Comparison of ENCODE assay signal across 12 cellular contexts in genomic region chr11:117201906-117202305, GRCh38. TPM values are rescaled to one million over a fixed set of nuclear protein-coding genes. Genes with fewer than 3 reads are reported as not detected.
DNase-seq lines count a peak whose midpoint lies in the region; FAIRE-seq and TF ChIP-seq lines count a peak whose summit lies in the region.
"Had no signal": no experiment of that assay in that cellular context is flagged by ENCODE, and none has a peak within 500 bp of the region (broad histone marks: within the 10 kb centered on the region; RNA-seq: fewer than 3 reads in every experiment).

No MANE protein-coding gene starts in this region.

- H3K27me3 Mint-ChIP-seq in IgD-negative memory B cell = no peaks in the 10 kb centered on the region
- H3K27me3 Mint-ChIP-seq: activated CD8-positive, alpha-beta memory T cell treated with anti-CD3 and anti-CD28 coated beads, Interleukin-2, amount 10 ng/mL, durations not matched to agents 7 days and 5 days; CD8-positive, alpha-beta memory T cell; stimulated activated naive CD8-positive, alpha-beta T cell treated with anti-CD3 and anti-CD28 coated beads, Interleukin-15, Interleukin-2, amounts not matched to agents 100 ng/mL and 50 ng/mL, for 24 hours had no signal

- no peaks in the 10 kb centered on the region for H3K27me3 ChIP-seq in ACC112 (ENCODE audit: insufficient read depth, low read length)
- H3K27me3 ChIP-seq in prostate gland (replicated peaks; ENCODE audit: insufficient read depth) = no peaks in the 10 kb centered on the region

- H3K27ac ChIP-seq in ACC112 (ENCODE audit: low read depth, low read length) (peak overlapping the region; percentile 80), prostate gland (peak overlapping the region; percentile 82 to 83)

- peak overlapping the region; percentile 74 for H3K4me3 ChIP-seq in ACC112 (ENCODE audit: low read depth, low read length)
- peak overlapping the region; percentile 67 for H3K4me3 ChIP-seq in fibroblast of pulmonary artery (replicated peaks; ENCODE audit: low read depth, low read length)
- peak overlapping the region; percentile 34 to 36 for H3K4me3 ChIP-seq in prostate gland

- peaks cover 43% of the 10 kb centered on the region for H3K4me1 ChIP-seq in ACC112 (ENCODE audit: control insufficient read depth, insufficient read depth, low read length, unreplicated experiment)
- H3K4me1 ChIP-seq in prostate gland (replicated peaks) = peaks cover 10% of the 10 kb centered on the region

- H3K4me3 Mint-ChIP-seq in IgD-negative memory B cell = no peak overlapping the region
- H3K4me3 Mint-ChIP-seq: activated CD8-positive, alpha-beta memory T cell treated with anti-CD3 and anti-CD28 coated beads, Interleukin-2, amount 10 ng/mL, durations not matched to agents 7 days and 5 days; CD8-positive, alpha-beta memory T cell; mesothelial cell of epicardium; stimulated activated naive CD8-positive, alpha-beta T cell treated with anti-CD3 and anti-CD28 coated beads, Interleukin-15, Interleukin-2, amounts not matched to agents 100 ng/mL and 50 ng/mL, for 24 hours had no signal

- peaks cover 38% of the 10 kb centered on the region for H3K79me2 ChIP-seq in ACC112 (ENCODE audit: control insufficient read depth, insufficient read depth, low read length, unreplicated experiment)

- H3K9me3 ChIP-seq in prostate gland = no peaks in the 10 kb centered on the region

- WGBS in prostate gland = 81% methylated on average over 6 of the region's 6 CpGs

- intact Hi-C loops in prostate gland (cut with DNase I) = no loop called here

- H3K36me3 ChIP-seq in ACC112 (ENCODE audit: insufficient read depth, low read length) (peaks cover 14% of the 10 kb centered on the region; the same call in 1 of the 2 replicates), prostate gland (peaks cover 3 to 10% of the 10 kb centered on the region in 2 donors)

- no peaks in the 10 kb centered on the region for H3K36me3 Mint-ChIP-seq in IgD-negative memory B cell

- DNase-seq in fibroblast of pulmonary artery (ENCODE audit: low read depth) (no peak), prostate gland (ENCODE audit: low spot score) (no peak), GM12891 (ENCODE audit: insufficient read length, low spot score) (no peak), GM19240 (ENCODE audit: insufficient read length, low spot score) (no peak), GM10266 (ENCODE audit: extremely low spot score) (no peak)
- DNase-seq in stimulated activated CD4-positive, alpha-beta T cell treated with anti-CD3 and anti-CD28 coated beads, Interleukin-15, amount 100 ng/mL, for 24 hours = no peak
- DNase-seq: activated CD8-positive, alpha-beta memory T cell treated with anti-CD3 and anti-CD28 coated beads, Interleukin-2, amount 10 ng/mL, durations not matched to agents 7 days and 5 days; CD8-positive, alpha-beta memory T cell had no signal

- no peak for TF ChIP-seq POLR2A in prostate gland (IDR thresholded peaks at IDR 0.05)
- no peak for TF ChIP-seq POLR2A in GM12891 (IDR thresholded peaks at IDR 0.05; ENCODE audit: low read depth, low read length)

- H3K9me3 Mint-ChIP-seq in IgD-negative memory B cell = no peaks in the 10 kb centered on the region
- H3K9me3 Mint-ChIP-seq: CD8-positive, alpha-beta memory T cell; mesothelial cell of epicardium; stimulated activated naive CD8-positive, alpha-beta T cell treated with anti-CD3 and anti-CD28 coated beads, Interleukin-15, Interleukin-2, amounts not matched to agents 100 ng/mL and 50 ng/mL, for 24 hours had no signal

- no peak overlapping the region for H2AFZ ChIP-seq in ACC112 (ENCODE audit: low read length, unreplicated experiment)

- H3K4me1 Mint-ChIP-seq in IgD-negative memory B cell = peaks cover 8 to 15% (median 10%) of the 10 kb centered on the region in 3 donors
- H3K4me1 Mint-ChIP-seq: activated CD8-positive, alpha-beta memory T cell treated with anti-CD3 and anti-CD28 coated beads, Interleukin-2, amount 10 ng/mL, durations not matched to agents 7 days and 5 days had no signal

- FAIRE-seq in GM12891 (lab: Jason Lieb, UNC) = no peak

- H3K27ac Mint-ChIP-seq in IgD-negative memory B cell = peak overlapping the region; percentile 46 to 76 (median 74)
- H3K27ac Mint-ChIP-seq: activated CD8-positive, alpha-beta memory T cell treated with anti-CD3 and anti-CD28 coated beads, Interleukin-2, amount 10 ng/mL, durations not matched to agents 7 days and 5 days; mesothelial cell of epicardium; stimulated activated naive CD8-positive, alpha-beta T cell treated with anti-CD3 and anti-CD28 coated beads, Interleukin-15, Interleukin-2, amounts not matched to agents 100 ng/mL and 50 ng/mL, for 24 hours had no signal

- TF ChIP-seq CTCF in fibroblast of pulmonary artery (IDR thresholded peaks at IDR 0.05; ENCODE audit: low read length, missing control alignments) = no peak
- TF ChIP-seq CTCF in prostate gland (IDR thresholded peaks at IDR 0.05) = no peak
- TF ChIP-seq CTCF in GM10266 (IDR thresholded peaks at IDR 0.05; ENCODE audit: control insufficient read depth, insufficient read depth, low read depth, missing control alignments) = no peak

TF ChIP-seq in GM12891, 5 proteins besides CTCF, POLR2A, EP300 and RAD21:
- no peak for TF ChIP-seq POU2F2 (IDR thresholded peaks at IDR 0.05; ENCODE audit: low read depth, low read length)
- TF ChIP-seq POLR2AphosphoS5 (IDR thresholded peaks at IDR 0.05; ENCODE audit: low read depth, low read length) = no peak
- no peak for TF ChIP-seq PAX5 (IDR thresholded peaks at IDR 0.05; ENCODE audit: insufficient read depth, low read length, severe bottlenecking)
- no peak for TF ChIP-seq TAF1 (IDR thresholded peaks at IDR 0.05; ENCODE audit: low read depth, low read length)
- TF ChIP-seq SPI1 (IDR thresholded peaks at IDR 0.05; ENCODE audit: low read depth, low read length) = no peak

RNA-seq across cellular contexts. Expression of gene TAGLN, which starts 2.7 kb away (rescaled TPM):
- 1.6 TPM for polyA plus RNA-seq in IgD-negative memory B cell
- total RNA-seq in prostate gland = 1,000 to 10,000 TPM; 2,153 to 2,440 TPM
- 2.8 TPM for polyA plus RNA-seq in GM12891 (2012; ENCODE audit: low read depth, missing spikeins)

RNA-seq across cellular contexts. Expression of gene SIDT2, which starts 23.4 kb away (rescaled TPM):
- polyA plus RNA-seq in IgD-negative memory B cell = 61.0 TPM
- 100 to 1,000 TPM in 1 of 2 donors, 10 to 100 TPM in 1; 69.5 to 144 TPM for total RNA-seq in prostate gland
- 11.1 TPM for polyA plus RNA-seq in GM12891 (2012; ENCODE audit: low read depth, missing spikeins)

RNA-seq across cellular contexts. Expression of gene PCSK7, which starts 30.0 kb away (rescaled TPM):
- 68.1 TPM for polyA plus RNA-seq in IgD-negative memory B cell
- total RNA-seq in prostate gland = 10 to 100 TPM; 38.5 to 45.7 TPM
- 30.6 TPM for polyA plus RNA-seq in GM12891 (2012; ENCODE audit: low read depth, missing spikeins)

RNA-seq across cellular contexts. Expression of gene RNF214, which starts 30.6 kb away (rescaled TPM):
- 12.5 TPM for polyA plus RNA-seq in IgD-negative memory B cell
- 10 to 100 TPM in 1 of 2 donors, 1 to 10 TPM in 1; 9.4 to 24.8 TPM for total RNA-seq in prostate gland
- 7.1 TPM for polyA plus RNA-seq in GM12891 (2012; ENCODE audit: low read depth, missing spikeins)

RNA-seq across cellular contexts. Expression of gene PAFAH1B2, which starts 57.8 kb away (rescaled TPM):
- polyA plus RNA-seq in IgD-negative memory B cell = 20.6 TPM
- 100 to 1,000 TPM in 1 of 2 donors, 10 to 100 TPM in 1; 72.5 to 126 TPM for total RNA-seq in prostate gland
- polyA plus RNA-seq in GM12891 (2012; ENCODE audit: low read depth, missing spikeins) = 9.2 TPM
